8 cellular contexts compared by ENCODE assay signal in the genomic region with DNA sequence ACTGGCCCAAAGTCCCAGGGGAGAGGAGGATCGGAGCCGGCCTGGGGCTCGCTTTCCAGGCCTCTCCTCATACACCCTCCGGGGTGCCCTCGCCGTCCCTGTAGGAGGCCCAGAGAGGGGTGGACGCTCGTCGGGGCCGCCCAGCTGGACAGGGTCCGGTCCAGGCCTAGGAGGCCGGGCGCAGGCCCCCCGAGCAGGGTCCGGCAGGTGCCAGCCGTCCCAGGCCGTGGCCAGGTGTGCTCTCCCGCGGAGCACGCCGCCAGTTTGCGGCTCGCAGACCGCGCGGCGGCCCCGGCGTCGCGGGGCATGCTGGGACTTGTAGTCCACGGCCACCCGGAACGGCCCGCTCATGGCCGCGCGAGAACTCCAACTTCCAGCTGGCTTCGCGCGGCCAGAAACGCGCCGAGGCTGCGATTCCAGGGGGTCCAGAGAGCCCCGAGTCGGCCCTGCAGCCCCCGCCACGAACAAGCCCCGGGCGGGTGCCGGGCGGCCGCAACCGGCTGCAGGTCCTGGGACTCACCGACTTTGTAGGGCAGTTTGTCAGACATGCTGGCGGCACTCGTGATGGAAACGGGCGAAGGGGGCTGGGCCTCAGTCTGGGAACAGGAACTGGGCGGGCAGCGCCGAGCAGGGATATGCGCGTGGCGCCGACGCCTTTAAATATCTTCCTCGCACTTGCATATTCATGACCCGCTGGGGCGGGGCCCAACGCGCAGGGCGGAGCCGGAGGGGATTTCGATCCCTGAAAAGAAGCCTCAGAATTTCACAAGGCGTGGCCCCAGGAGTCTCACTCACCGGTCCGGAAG. TPM values are rescaled to one million over a fixed set of nuclear protein-coding genes. Genes with fewer than 3 reads are reported as not detected.
DNase-seq lines count a peak whose midpoint lies in the region; ATAC-seq and TF ChIP-seq lines count a peak whose summit lies in the region.

A gene (minus strand): TSS at position 633 of the 806 bp plus-strand sequence. CDS start 85 bp downstream, at position 548.

- no peaks in the 10 kb centered on the region for H3K36me3 Mint-ChIP-seq in CD8-positive, alpha-beta T cell

- POLR2A ChIA-PET in CD8-positive, alpha-beta T cell (lab: Charles Lee), result interaction anchor here (0.6 to 2.2 kb wide), 6 partner anchors 9 to 1651 kb away, joined by 3 to 12 read pairs (median 6); a partner anchor contains a TSS

- intact Hi-C loops in CD8-positive, alpha-beta T cell (cut with DNase I, micrococcal nuclease), result loop anchor here (1.0 to 10.0 kb wide), 19 partner anchors 60 to 1472 kb away; a partner anchor contains a TSS

- H3K27me3 Mint-ChIP-seq in CD8-positive, alpha-beta T cell (ENCODE audit: low read depth), result no peaks in the 10 kb centered on the region

- H3K27ac Mint-ChIP-seq in CD8-positive, alpha-beta T cell, result peak within 1 kb of the TSS; percentile 94

- H3K4me3 ChIP-seq in CD8-positive, alpha-beta T cell (ENCODE audit: low read depth, low read length), result peak within 1 kb of the TSS; percentile 92
- peak within 1 kb of the TSS; percentile 99 for H3K4me3 ChIP-seq in effector memory CD4-positive, alpha-beta T cell (ENCODE audit: insufficient read depth, low read depth, low read length, poor library complexity, severe bottlenecking)

- H3K9me3 Mint-ChIP-seq in CD8-positive, alpha-beta T cell, result no peaks in the 10 kb centered on the region

- CTCF ChIA-PET in CD8-positive, alpha-beta T cell (lab: Charles Lee), result interaction anchor here (1.1 to 3.6 kb wide), 4 partner anchors 10 to 406 kb away, joined by 3 to 30 read pairs (median 4); no protein-coding TSS in a partner anchor

- no peaks in the 10 kb centered on the region for H3K4me1 ChIP-seq in CD8-positive, alpha-beta T cell (ENCODE audit: insufficient read depth, low read length)
- H3K4me1 ChIP-seq in effector memory CD4-positive, alpha-beta T cell (ENCODE audit: control insufficient read depth, insufficient read depth, low read length, poor library complexity, severe bottlenecking), result peaks cover 4% of the 10 kb centered on the region

- DNase-seq in CD8-positive, alpha-beta T cell, result peak; percentile 76 to 93 (median 87)
- DNase-seq in HS-27A (ENCODE audit: low read depth) (peak; percentile 96), NK-92 (lab: John Stamatoyannopoulos, UW; ENCODE audit: unreplicated experiment) (peak; percentile 62), medulla oblongata (ENCODE audit: extremely low spot score) (peak; percentile 96)
- peak; percentile 98 for DNase-seq in activated CD8-positive, alpha-beta memory T cell treated with anti-CD3 and anti-CD28 coated beads for 24 hours
- DNase-seq in effector memory CD4-positive, alpha-beta T cell, result peak; percentile 80 to 92 (median 88)
- peak; percentile 88 for DNase-seq in stimulated activated CD8-positive, alpha-beta memory T cell treated with anti-CD3 and anti-CD28 coated beads, Interleukin-12 subunit alpha, Interleukin-12 subunit beta, amount 100 ng/mL, for 1 hour (ENCODE audit: low read depth)

- no peaks in the 10 kb centered on the region for H3K36me3 ChIP-seq in CD8-positive, alpha-beta T cell (ENCODE audit: insufficient read depth, low read length)
- no peaks in the 10 kb centered on the region for H3K36me3 ChIP-seq in effector memory CD4-positive, alpha-beta T cell (ENCODE audit: control insufficient read depth, insufficient read depth, low read length)

- H3K4me1 Mint-ChIP-seq in CD8-positive, alpha-beta T cell (ENCODE audit: low read depth), result peaks cover 17% of the 10 kb centered on the region

- no peaks in the 10 kb centered on the region for H3K9me3 ChIP-seq in CD8-positive, alpha-beta T cell (ENCODE audit: low read length)
- no peaks in the 10 kb centered on the region for H3K9me3 ChIP-seq in effector memory CD4-positive, alpha-beta T cell (ENCODE audit: control insufficient read depth, low read length)

- ATAC-seq in CD8-positive, alpha-beta T cell, result peak; percentile 94
- ATAC-seq in GM19467 (IDR thresholded peaks at IDR 0.05; ENCODE audit: unreplicated experiment), result peak; percentile 79

- H3K27ac ChIP-seq in CD8-positive, alpha-beta T cell (ENCODE audit: low read depth, low read length), result peak within 1 kb of the TSS; percentile 67
- peak within 1 kb of the TSS; percentile 85 for H3K27ac ChIP-seq in effector memory CD4-positive, alpha-beta T cell (ENCODE audit: insufficient read depth, low read length, poor library complexity, severe bottlenecking)

- H3K4me3 Mint-ChIP-seq in CD8-positive, alpha-beta T cell, result peak within 1 kb of the TSS; percentile 96

- TF ChIP-seq CTCF in CD8-positive, alpha-beta T cell (IDR thresholded peaks at IDR 0.05), result no peak

- no peaks in the 10 kb centered on the region for H3K27me3 ChIP-seq in CD8-positive, alpha-beta T cell (ENCODE audit: insufficient read depth, low read length)
- H3K27me3 ChIP-seq in effector memory CD4-positive, alpha-beta T cell (replicated peaks; ENCODE audit: control insufficient read depth, insufficient read depth, low read length, poor library complexity, severe bottlenecking), result no peaks in the 10 kb centered on the region

RNA-seq across cellular contexts. Expression of the gene that starts here (rescaled TPM):
- total RNA-seq in CD8-positive, alpha-beta T cell, result 10 to 100 TPM; 16.1 to 17.8 TPM

Comparison
In these comparisons a context has a peak if more than half of its experiments do, and no peak if none do; other contexts are left out.
1. Peak in every context shown above with its lines: DNase-seq, ATAC-seq, H3K4me3 ChIP-seq and H3K27ac ChIP-seq.